In genomic region chr14:102556098-102556677, GRCh38 we compare ENCODE assay signal across 1 cellular context.
TF ChIP-seq lines count a peak whose summit lies in the region.

No MANE protein-coding gene starts in this region.

TF ChIP-seq in GM23338, 12 proteins besides CTCF, POLR2A, EP300 and RAD21:
- TF ChIP-seq CREB1 (CRISPR knock-in tag; IDR thresholded peaks at IDR 0.05; ENCODE audit: low read depth) (no peak), REST (IDR thresholded peaks at IDR 0.05; ENCODE audit: unreplicated experiment) (no peak), ETS1 (IDR thresholded peaks at IDR 0.05) (no peak), JUNB (IDR thresholded peaks at IDR 0.05; ENCODE audit: unreplicated experiment) (no peak), STAT1 (IDR thresholded peaks at IDR 0.05; ENCODE audit: unreplicated experiment) (no peak), ZNF114 (CRISPR knock-in tag; IDR thresholded peaks at IDR 0.05) (no peak), EZH2 (IDR thresholded peaks at IDR 0.05; ENCODE audit: low read depth, unreplicated experiment) (no peak), NANOG (IDR thresholded peaks at IDR 0.05; ENCODE audit: borderline replicate concordance) (no peak), EZH2phosphoT487 (IDR thresholded peaks at IDR 0.05; ENCODE audit: unreplicated experiment) (no peak), ZNF462 (CRISPR knock-in tag; IDR thresholded peaks at IDR 0.05) (no peak), ZNF331 (CRISPR knock-in tag; IDR thresholded peaks at IDR 0.05; ENCODE audit: low read depth) (no peak), POLR2AphosphoS5 (IDR thresholded peaks at IDR 0.05; ENCODE audit: low read depth) (no peak)
